10 cellular contexts compared by ENCODE assay signal in the genomic region with DNA sequence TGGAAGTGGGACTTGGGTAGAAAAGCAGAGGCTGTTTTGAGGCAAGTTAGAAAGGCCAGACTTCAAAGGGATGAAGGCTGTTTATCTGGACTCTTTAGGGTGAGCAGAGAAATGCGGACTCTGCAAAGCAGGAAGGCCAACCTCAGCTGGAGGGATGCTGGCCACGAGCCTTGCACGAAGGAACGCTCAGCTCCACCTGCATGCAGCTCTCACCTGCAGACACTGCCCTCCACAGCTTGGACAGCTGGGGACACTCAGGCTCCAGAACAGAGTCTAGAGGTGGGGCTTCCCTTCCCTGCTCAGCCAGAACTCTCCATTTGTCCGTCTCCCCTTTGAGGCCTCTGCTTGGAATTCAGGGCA.
DNase-seq lines count a peak whose midpoint lies in the region; FAIRE-seq and TF ChIP-seq lines count a peak whose summit lies in the region.
"Had no signal": no experiment of that assay in that cellular context is flagged by ENCODE, and none has a peak within 500 bp of the region (broad histone marks: within the 10 kb centered on the region; RNA-seq: fewer than 3 reads in every experiment).

No MANE protein-coding gene starts in this region.

- TF ChIP-seq POLR2A in GM12891 (IDR thresholded peaks at IDR 0.05; ENCODE audit: low read depth, low read length), result no peak

- no peak overlapping the region for H3K27ac Mint-ChIP-seq in neural crest cell (ENCODE audit: unreplicated experiment)

- peaks cover 3% of the 10 kb centered on the region for H3K9me3 Mint-ChIP-seq in neural crest cell

- H3K4me3 Mint-ChIP-seq in neural crest cell, result peak overlapping the region; percentile 54

- H3K4me3 ChIP-seq in Jurkat, Clone E6-1 (ENCODE audit: low read length), result peak overlapping the region; percentile 3; the same call in 1 of the 2 replicates
- H3K4me3 ChIP-seq: ovary had no signal

- peaks cover 2% of the 10 kb centered on the region for H3K36me3 Mint-ChIP-seq in neural crest cell (ENCODE audit: low read depth)

- H3K27ac ChIP-seq in angular gyrus (ENCODE audit: low read depth, low read length), result peak overlapping the region; percentile 56
- H3K27ac ChIP-seq: ovary had no signal

- FAIRE-seq in GM12891 (lab: Jason Lieb, UNC), result no peak
- FAIRE-seq: D721Med had no signal

- DNase-seq in COR-L47 (lab: John Stamatoyannopoulos, UW), result peak; percentile 42
- DNase-seq in Jurkat, Clone E6-1 (ENCODE audit: low read depth, low spot score), result no peak
- DNase-seq in neural crest cell (ENCODE audit: low read depth, low spot score), result no peak
- DNase-seq in amniotic stem cell (lab: John Stamatoyannopoulos, UW), result no peak
- no peak for DNase-seq in OCI-M1 (lab: John Stamatoyannopoulos, UW)
- no peak for DNase-seq in GM12891 (ENCODE audit: insufficient read length, low spot score)
- DNase-seq: Karpas-422 had no signal

- H3K27me3 Mint-ChIP-seq in neural crest cell (ENCODE audit: low read depth), result no peaks in the 10 kb centered on the region

- TF ChIP-seq CTCF in neural crest cell (conservative IDR thresholded peaks at IDR 0.05), result no peak

- H3K4me1 Mint-ChIP-seq in neural crest cell, result peaks cover 65% of the 10 kb centered on the region

TF ChIP-seq in GM12891, 5 proteins besides CTCF, POLR2A, EP300 and RAD21:
- TF ChIP-seq SPI1 (IDR thresholded peaks at IDR 0.05; ENCODE audit: low read depth, low read length), result no peak
- no peak for TF ChIP-seq PAX5 (IDR thresholded peaks at IDR 0.05; ENCODE audit: insufficient read depth, low read length, severe bottlenecking)
- TF ChIP-seq POU2F2 (IDR thresholded peaks at IDR 0.05; ENCODE audit: low read depth, low read length), result no peak
